In the genomic region with DNA sequence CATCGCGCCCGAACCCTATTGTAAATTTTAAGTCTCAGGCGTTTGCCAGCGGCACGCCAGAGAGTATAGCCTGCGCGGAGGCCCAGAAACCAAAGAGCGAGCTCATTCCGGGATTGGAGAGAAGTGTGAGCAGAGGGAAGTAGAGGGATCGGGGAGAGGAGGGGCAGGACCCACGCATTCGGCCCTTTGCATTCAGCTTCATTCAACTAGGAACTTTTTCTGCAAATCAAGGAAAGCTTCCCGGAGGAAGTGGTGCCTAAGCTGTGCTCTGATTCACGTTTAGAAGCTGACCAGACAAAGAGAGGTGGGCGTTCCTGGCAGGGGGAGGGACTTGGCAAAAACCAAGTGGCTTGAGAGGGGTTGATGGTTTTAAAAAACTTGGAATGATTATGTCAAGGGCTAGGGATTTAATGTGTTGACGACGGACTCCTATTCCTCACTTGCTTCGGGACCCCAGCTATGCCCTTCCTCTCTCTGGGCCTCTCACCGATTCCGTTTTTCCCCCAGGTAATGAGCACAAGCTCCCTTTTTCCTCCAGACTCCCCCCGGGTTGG, we compare ENCODE assay signal across 8 cellular contexts. TPM values are rescaled to one million over a fixed set of nuclear protein-coding genes. Genes with fewer than 3 reads are reported as not detected.
DNase-seq lines count a peak whose midpoint lies in the region; ATAC-seq and TF ChIP-seq lines count a peak whose summit lies in the region.

No MANE protein-coding gene starts in this region.

- ATAC-seq in GM21717 (IDR thresholded peaks at IDR 0.05; ENCODE audit: unreplicated experiment), result no peak

- peak overlapping the region; percentile 40 for H3K4me3 ChIP-seq in kidney epithelial cell (ENCODE audit: low read depth, low read length)

- no peaks in the 10 kb centered on the region for H3K36me3 ChIP-seq in kidney epithelial cell (ENCODE audit: control insufficient read depth, insufficient read depth, low read length)

- no peaks in the 10 kb centered on the region for H3K27me3 ChIP-seq in kidney epithelial cell (ENCODE audit: control insufficient read depth, insufficient read depth, low read length)

- DNase-seq in DMS153 (lab: John Stamatoyannopoulos, UW), result peak; percentile 90
- DNase-seq in GM20000 (ENCODE audit: low spot score), result peak; percentile 80
- peak; percentile 88 for DNase-seq in LHCN-M2 (ENCODE audit: low read depth)
- DNase-seq in RPMI8226, result peak; percentile 91
- peak; percentile 90 for DNase-seq in cerebellum (ENCODE audit: low spot score)
- DNase-seq in kidney epithelial cell (ENCODE audit: low read depth), result peak; percentile 81
- DNase-seq in stimulated activated CD8-positive, alpha-beta memory T cell treated with anti-CD3 and anti-CD28 coated beads, Interleukin-15, amount 100 ng/mL, for 1 hour (ENCODE audit: low read depth), result peak; percentile 40

- TF ChIP-seq CTCF in GM20000 (IDR thresholded peaks at IDR 0.05; ENCODE audit: extremely low read depth, missing control alignments) (no peak), kidney epithelial cell (IDR thresholded peaks at IDR 0.05; ENCODE audit: insufficient read depth, low read length, poor library complexity, severe bottlenecking) (no peak)

RNA-seq across cellular contexts. Expression of gene PRMT1, which starts 0.9 kb away (rescaled TPM):
- 342 and 345 TPM in 2 replicates for total RNA-seq in LHCN-M2 (2014; rRNA removed)
- 229 TPM for polyA plus RNA-seq in LHCN-M2 (2012)
- total RNA-seq in cerebellum, result 147 TPM
- total RNA-seq in kidney epithelial cell, result 284 and 314 TPM in 2 replicates

RNA-seq across cellular contexts. Expression of gene BCL2L12, which starts 10.5 kb away (rescaled TPM):
- total RNA-seq in LHCN-M2 (2014; rRNA removed) (25.6 and 25.7 TPM in 2 replicates), cerebellum (1.2 TPM), kidney epithelial cell (13.9 and 19.8 TPM in 2 replicates)
- 49.4 TPM for polyA plus RNA-seq in LHCN-M2 (2012)

RNA-seq across cellular contexts. Expression of gene IRF3, which starts 10.6 kb away (rescaled TPM):
- 55.0 and 62.7 TPM in 2 replicates for total RNA-seq in LHCN-M2 (2014; rRNA removed)
- polyA plus RNA-seq in LHCN-M2 (2012), result 81.7 TPM
- 11.3 TPM for total RNA-seq in cerebellum
- total RNA-seq in kidney epithelial cell, result 47.3 and 66.6 TPM in 2 replicates

RNA-seq across cellular contexts. Expression of gene ADM5, which starts 13.2 kb away (rescaled TPM):
- 1.2 TPM in 2 replicates for total RNA-seq in LHCN-M2 (2014; rRNA removed)
- polyA plus RNA-seq in LHCN-M2 (2012), result 0.21 TPM
- 1.5 TPM for total RNA-seq in cerebellum
- 1.0 TPM in 2 replicates for total RNA-seq in kidney epithelial cell

RNA-seq across cellular contexts. Expression of gene CPT1C, which starts 14.7 kb away (rescaled TPM):
- 0.90 and 2.5 TPM in 2 replicates for total RNA-seq in LHCN-M2 (2014; rRNA removed)
- 2.3 TPM for polyA plus RNA-seq in LHCN-M2 (2012)
- 31.0 TPM for total RNA-seq in cerebellum
- 2.7 and 3.4 TPM in 2 replicates for total RNA-seq in kidney epithelial cell

Comparison
In these comparisons a context has a peak if more than half of its experiments do, and no peak if none do; other contexts are left out.
1. DNase-seq: peak in every context shown above with its lines; median percentile 91 in RPMI8226; 90 in DMS153; 90 in cerebellum; 88 in LHCN-M2; 81 in kidney epithelial cell; 80 in GM20000; 40 in stimulated activated CD8-positive, alpha-beta memory T cell treated with anti-CD3 and anti-CD28 coated beads, Interleukin-15, amount 100 ng/mL, for 1 hour.